ENCODE assay signal across 1 cellular context in the genomic region with DNA sequence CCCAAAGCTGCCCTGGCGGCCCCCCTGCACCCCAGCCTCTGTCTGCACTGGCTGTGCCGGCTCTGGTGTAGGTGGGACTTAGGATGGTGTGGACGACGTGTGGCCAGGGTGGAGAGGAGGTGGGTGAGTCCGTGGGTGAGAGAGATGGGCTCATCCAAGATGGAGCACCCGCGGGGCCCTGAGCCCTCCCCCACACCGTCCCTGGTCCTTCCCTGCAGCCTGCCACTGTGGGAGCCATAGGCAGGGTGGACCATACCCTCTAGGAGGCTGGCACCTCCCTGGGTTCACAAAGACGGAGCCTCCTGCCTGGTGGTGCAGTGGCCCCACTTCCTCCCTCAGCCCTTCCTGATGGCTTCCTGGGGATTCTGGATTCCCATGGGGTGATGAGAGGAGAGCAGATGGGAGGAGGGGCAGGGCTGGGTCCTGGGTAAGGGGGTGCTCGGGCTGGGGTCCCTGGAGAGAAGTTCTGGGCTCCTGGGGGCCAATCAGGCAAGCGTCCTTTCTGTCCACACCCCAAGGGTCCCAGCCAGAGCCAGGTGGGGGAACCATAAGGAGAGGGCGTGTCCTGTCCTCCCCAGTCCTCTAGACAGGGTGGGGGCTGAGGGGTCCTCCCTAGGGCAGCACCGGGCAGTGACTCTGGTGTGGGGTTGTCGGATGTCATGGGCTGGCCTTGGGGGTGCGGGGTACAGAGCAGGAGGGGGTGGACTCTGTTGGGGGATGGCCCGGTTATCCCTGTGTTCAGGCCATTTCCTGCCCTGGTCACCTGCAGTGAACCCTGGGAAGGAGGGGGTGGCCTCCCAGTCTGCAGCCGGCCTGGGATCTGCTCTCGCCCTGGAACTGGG.
TF ChIP-seq lines count a peak whose summit lies in the region.

No MANE protein-coding gene starts in this region.

TF ChIP-seq in GM12878, 131 proteins besides CTCF, POLR2A, EP300 and RAD21:
- TF ChIP-seq PML (IDR thresholded peaks at IDR 0.05; ENCODE audit: low read length) (no peak), FOXM1 (IDR thresholded peaks at IDR 0.05; ENCODE audit: low read depth, low read length) (no peak), FOS (IDR thresholded peaks at IDR 0.05; ENCODE audit: borderline replicate concordance, extremely low read depth, insufficient read length) (no peak)
TF ChIP-seq in GM12878: peak in this region for 0.
